25 cellular contexts compared by ENCODE assay signal in the genomic region with DNA sequence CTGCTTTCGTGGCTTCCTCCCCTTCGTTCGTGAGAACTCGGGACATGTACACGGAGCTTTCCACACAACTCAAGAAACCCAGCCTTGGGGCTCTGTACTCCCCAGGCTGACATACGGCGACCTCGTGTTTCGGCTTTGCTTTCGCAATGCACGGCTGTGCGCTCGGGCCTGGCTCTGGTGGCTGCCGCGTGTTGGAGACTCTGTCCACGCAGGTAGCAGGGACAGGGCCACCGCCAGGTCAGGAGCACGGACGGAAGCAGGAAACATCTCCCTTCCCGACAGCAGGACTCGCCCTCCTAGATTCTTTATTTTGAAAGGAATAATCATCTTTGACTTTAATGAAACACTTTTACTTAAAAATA. TPM values are rescaled to one million over a fixed set of nuclear protein-coding genes. Genes with fewer than 3 reads are reported as not detected.
"Had no signal": no experiment of that assay in that cellular context is flagged by ENCODE, and none has a peak within 500 bp of the region (broad histone marks: within the 10 kb centered on the region; RNA-seq: fewer than 3 reads in every experiment).

No MANE protein-coding gene starts in this region.

- H3K27me3 ChIP-seq: cardiac muscle cell, MG63 had no signal

- H3K27ac ChIP-seq: brain microvascular endothelial cell, cardiac muscle cell, VCaP had no signal

- H3K36me3 ChIP-seq: brain microvascular endothelial cell, cardiac muscle cell had no signal

- H3K9me3 ChIP-seq: MG63 had no signal

- H3K4me3 ChIP-seq: cardiac muscle cell, MG63 had no signal

- DNase-seq: activated CD4-positive, alpha-beta T cell treated with anti-CD3 and anti-CD28 coated beads for 36 hours; activated CD4-positive, alpha-beta T cell treated with anti-CD3 and anti-CD28 coated beads, Interleukin-2, amount 50 U/mL, for 1 hour; activated CD8-positive, alpha-beta memory T cell treated with anti-CD3 and anti-CD28 coated beads, Interleukin-2, amount 50 U/mL, for 4 hours; activated CD8-positive, alpha-beta T cell treated with anti-CD3 and anti-CD28 coated beads for 36 hours; activated gamma-delta T cell treated with Interleukin-2 at 50 U/mL for 16 hours; activated naive CD4-positive, alpha-beta T cell treated with anti-CD3 and anti-CD28 coated beads, Interleukin-2, amount 10 ng/mL, durations not matched to agents 7 days and 5 days; activated naive CD8-positive, alpha-beta T cell treated with anti-CD3 and anti-CD28 coated beads for 36 hours; activated T-cell treated with anti-CD3 and anti-CD28 coated beads, Interleukin-2, amount 50 U/mL, for 72 hours; brain microvascular endothelial cell; NCI-H1092 treated with DMSO at 0.1 percent for 48 hours; NCI-H1417 treated with DMSO at 0.1 percent for 48 hours; NCI-H1694; NCI-H2029 treated with DMSO at 0.1 percent for 48 hours; NCI-H510A treated with DMSO at 0.1 percent for 48 hours; SHP77; T-cell; T-helper 2 cell; T1000 had no signal

- ATAC-seq: activated CD4-positive, alpha-beta T cell treated with anti-CD3 and anti-CD28 coated beads for 36 hours; activated CD8-positive, alpha-beta T cell treated with anti-CD3 and anti-CD28 coated beads for 36 hours; activated T-cell treated with anti-CD3 and anti-CD28 coated beads, Interleukin-2, amount 50 U/mL, for 72 hours; T-cell had no signal

RNA-seq across cellular contexts. Expression of gene UTS2R, which starts 17.3 kb away (rescaled TPM):
- total RNA-seq: activated CD4-positive, alpha-beta T cell treated with anti-CD3 and anti-CD28 coated beads for 36 hours; activated CD8-positive, alpha-beta T cell treated with anti-CD3 and anti-CD28 coated beads for 36 hours; activated naive CD8-positive, alpha-beta T cell treated with anti-CD3 and anti-CD28 coated beads for 36 hours; activated T-helper 2 cell treated with anti-CD3 and anti-CD28 coated beads, Interferon-gamma antibody, Interleukin-2, Interleukin-4, amounts not matched to agents 10 μg/mL and 5 μg/mL and 100 μg/mL, durations not matched to agents 14 hours and 24 hours and 36 hours; RPMI7951; T-cell had no signal
- polyA plus RNA-seq: IgD-negative memory B cell had no signal

RNA-seq across cellular contexts. Expression of gene TEX19, which starts 29.9 kb away (rescaled TPM):
- total RNA-seq: activated CD4-positive, alpha-beta T cell treated with anti-CD3 and anti-CD28 coated beads for 36 hours; activated CD8-positive, alpha-beta T cell treated with anti-CD3 and anti-CD28 coated beads for 36 hours; activated T-helper 2 cell treated with anti-CD3 and anti-CD28 coated beads, Interferon-gamma antibody, Interleukin-2, Interleukin-4, amounts not matched to agents 10 μg/mL and 5 μg/mL and 100 μg/mL, durations not matched to agents 14 hours and 24 hours and 36 hours; T-cell had no signal
- polyA plus RNA-seq: adipose tissue, cardiac muscle cell had no signal

RNA-seq across cellular contexts. Expression of gene SECTM1, which starts 55.3 kb away (rescaled TPM):
- total RNA-seq: cardiac muscle cell had no signal
- polyA plus RNA-seq: cardiac muscle cell had no signal
